Comparison of ENCODE assay signal across 12 cellular contexts in the genomic region with DNA sequence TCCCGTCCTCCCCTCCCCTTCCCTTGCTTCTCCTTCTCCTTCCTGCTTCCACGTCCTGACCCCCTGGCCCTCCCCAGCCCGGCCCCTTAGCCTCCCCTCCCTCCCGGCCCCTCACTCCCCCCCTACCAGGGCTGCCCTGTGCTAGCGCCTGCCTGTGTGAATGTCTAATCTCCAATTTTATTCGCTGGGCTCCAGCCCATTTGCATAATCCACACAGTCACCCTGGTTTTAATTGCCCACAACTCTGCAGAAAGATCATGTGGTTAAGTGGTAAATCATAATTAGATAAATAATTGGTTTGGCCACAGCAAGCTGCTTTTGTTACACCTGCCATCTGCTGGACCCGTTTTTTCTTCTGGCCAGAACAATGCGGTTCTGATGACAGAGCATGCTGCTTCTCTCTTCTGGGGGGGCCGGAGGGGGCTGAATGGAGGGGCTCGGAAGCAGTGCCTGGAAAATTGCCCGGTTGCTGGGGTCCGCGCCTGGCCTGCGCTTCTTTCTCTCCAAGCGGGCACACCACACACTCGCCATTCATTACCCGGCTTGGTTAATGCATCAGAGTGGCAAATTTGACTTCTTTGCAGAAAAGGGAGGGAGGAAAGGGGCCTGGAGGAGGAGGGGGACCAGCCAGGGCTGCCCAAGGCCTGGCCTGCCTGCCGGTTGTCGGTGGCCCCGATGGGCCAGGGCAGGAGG. TPM values are rescaled to one million over a fixed set of nuclear protein-coding genes. Genes with fewer than 3 reads are reported as not detected.
DNase-seq lines count a peak whose midpoint lies in the region; ATAC-seq and TF ChIP-seq lines count a peak whose summit lies in the region.
"Had no signal": no experiment of that assay in that cellular context is flagged by ENCODE, and none has a peak within 500 bp of the region (broad histone marks: within the 10 kb centered on the region; RNA-seq: fewer than 3 reads in every experiment).

No MANE protein-coding gene starts in this region.

- CTCF ChIA-PET in activated CD4-positive, alpha-beta memory T cell treated with anti-CD3 and anti-CD28 coated beads for 36 hours (lab: Charles Lee): interaction anchor here (1.0 kb wide), 1 partner anchor 17 kb away, joined by 3 read pairs; no protein-coding TSS in a partner anchor

- ATAC-seq in Right ventricle myocardium inferior: no peak

- peaks cover 7% of the 10 kb centered on the region for H3K27me3 Mint-ChIP-seq in nephron progenitor cell (ENCODE audit: low read depth, poor library complexity)
- no peaks in the 10 kb centered on the region for H3K27me3 Mint-ChIP-seq in activated CD4-positive, alpha-beta memory T cell treated with anti-CD3 and anti-CD28 coated beads for 36 hours

- peak overlapping the region; percentile 14 for H3K4me3 Mint-ChIP-seq in nephron progenitor cell
- no peak overlapping the region for H3K4me3 Mint-ChIP-seq in activated CD4-positive, alpha-beta memory T cell treated with anti-CD3 and anti-CD28 coated beads for 36 hours

- no peak overlapping the region for H3K27ac Mint-ChIP-seq in nephron progenitor cell
- no peak overlapping the region for H3K27ac Mint-ChIP-seq in activated CD4-positive, alpha-beta memory T cell treated with anti-CD3 and anti-CD28 coated beads for 36 hours

- DNase-seq in DMS 273 treated with DMSO at 0.1 percent for 48 hours (lab: John Stamatoyannopoulos, UW) (peak; percentile 63), NCI-H1694 treated with DMSO at 0.1 percent for 48 hours (lab: John Stamatoyannopoulos, UW) (peak; percentile 72), NOMO-1 treated with DMSO at 0.1 percent for 48 hours (lab: John Stamatoyannopoulos, UW; ENCODE audit: unreplicated experiment) (peak; percentile 78), nephron progenitor cell (no peak), kidney glomerular epithelial cell (lab: John Stamatoyannopoulos, UW) (no peak), Right ventricle myocardium inferior (ENCODE audit: missing footprints) (no peak)
- no peak for DNase-seq in activated CD8-positive, alpha-beta memory T cell treated with anti-CD3 and anti-CD28 coated beads, Interleukin-2, amount 50 U/mL, for 4 hours
- no peak for DNase-seq in activated CD4-positive, alpha-beta memory T cell treated with anti-CD3 and anti-CD28 coated beads for 36 hours
- DNase-seq: activated CD4-positive, alpha-beta T cell treated with anti-CD3 and anti-CD28 coated beads, Interleukin-2, amount 50 U/mL, for 48 hours; activated naive CD4-positive, alpha-beta T cell; BE2C; posterior cingulate gyrus had no signal

- no peaks in the 10 kb centered on the region for H3K9me3 Mint-ChIP-seq in nephron progenitor cell
- no peaks in the 10 kb centered on the region for H3K9me3 Mint-ChIP-seq in activated CD4-positive, alpha-beta memory T cell treated with anti-CD3 and anti-CD28 coated beads for 36 hours

- TF ChIP-seq CTCF in nephron progenitor cell (IDR thresholded peaks at IDR 0.05): no peak

- intact Hi-C loops in activated CD4-positive, alpha-beta memory T cell treated with anti-CD3 and anti-CD28 coated beads for 36 hours (cut with micrococcal nuclease): no loop called here
- intact Hi-C loops in Right ventricle myocardium inferior (cut with DNase I): no loop called here

- H3K4me1 Mint-ChIP-seq in nephron progenitor cell: peaks cover 44% of the 10 kb centered on the region
- H3K4me1 Mint-ChIP-seq in activated CD4-positive, alpha-beta memory T cell treated with anti-CD3 and anti-CD28 coated beads for 36 hours (ENCODE audit: low read depth): peaks cover 4% of the 10 kb centered on the region

- peaks cover 15% of the 10 kb centered on the region for H3K36me3 Mint-ChIP-seq in nephron progenitor cell (ENCODE audit: low read depth)
- peaks cover 1% of the 10 kb centered on the region for H3K36me3 Mint-ChIP-seq in activated CD4-positive, alpha-beta memory T cell treated with anti-CD3 and anti-CD28 coated beads for 36 hours

- POLR2A ChIA-PET in activated CD4-positive, alpha-beta memory T cell treated with anti-CD3 and anti-CD28 coated beads for 36 hours (lab: Charles Lee): no interaction called here

RNA-seq across cellular contexts. Expression of a gene that starts 19.5 kb away (rescaled TPM):
- 10 to 100 TPM; 15.3 to 16.0 TPM for total RNA-seq in activated CD4-positive, alpha-beta memory T cell treated with anti-CD3 and anti-CD28 coated beads for 36 hours
- 28.9 TPM for total RNA-seq in Right ventricle myocardium inferior

Comparison
In these comparisons a context has a peak if more than half of its experiments do, and no peak if none do; other contexts are left out.
1. DNase-seq: peak in DMS 273 treated with DMSO at 0.1 percent for 48 hours (single experiment), NCI-H1694 treated with DMSO at 0.1 percent for 48 hours (single experiment) and NOMO-1 treated with DMSO at 0.1 percent for 48 hours (single experiment); none in nephron progenitor cell (single experiment), activated CD8-positive, alpha-beta memory T cell treated with anti-CD3 and anti-CD28 coated beads, Interleukin-2, amount 50 U/mL, for 4 hours (single experiment), kidney glomerular epithelial cell (single experiment), activated CD4-positive, alpha-beta memory T cell treated with anti-CD3 and anti-CD28 coated beads for 36 hours (single experiment) and Right ventricle myocardium inferior (single experiment).